ENCODE assay signal across 17 cellular contexts in the genomic region with DNA sequence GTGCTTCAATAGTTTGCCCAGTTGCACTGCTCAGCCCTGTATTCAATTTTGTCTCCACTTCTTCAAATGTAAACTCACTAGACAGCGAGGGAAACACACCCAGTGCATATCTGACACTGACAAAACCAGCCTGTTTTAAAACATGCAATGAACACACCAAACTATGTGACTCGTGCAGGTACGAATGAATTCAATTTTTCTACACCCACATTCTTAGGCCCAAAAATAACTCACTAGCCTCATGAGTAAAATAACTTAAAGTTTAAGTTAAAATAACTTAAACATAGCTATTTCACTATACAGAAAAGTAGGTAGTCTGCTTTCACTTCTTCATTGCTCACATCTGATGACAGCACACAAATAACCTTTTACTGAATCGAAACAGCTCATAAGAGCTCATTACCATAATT. TPM values are rescaled to one million over a fixed set of nuclear protein-coding genes. Genes with fewer than 3 reads are reported as not detected.
A peak's percentile ranks its signal among the peaks of the same experiment; 100 is the strongest.
DNase-seq lines count a peak whose midpoint lies in the region; ATAC-seq and FAIRE-seq lines count a peak whose summit lies in the region.
"Had no signal": no experiment of that assay in that cellular context is flagged by ENCODE, and none has a peak within 500 bp of the region (broad histone marks: within the 10 kb centered on the region; RNA-seq: fewer than 3 reads in every experiment).

No MANE protein-coding gene starts in this region.

- H3K27me3 ChIP-seq in trophoblast cell (ENCODE audit: insufficient read depth, low read length): no peaks in the 10 kb centered on the region

- H3K4me3 ChIP-seq in trophoblast cell (ENCODE audit: low read depth, low read length): no peak overlapping the region

- no CpG with 5 or more reads among the region's 4 CpGs for WGBS in trophoblast cell (ENCODE audit: extremely low coverage, insufficient coverage, insufficient read length)

- no peak overlapping the region for H2AFZ ChIP-seq in trophoblast cell (ENCODE audit: insufficient read depth, low read length, poor library complexity)

- no peak overlapping the region for H2BK5ac ChIP-seq in trophoblast cell (ENCODE audit: low read depth, low read length, poor library complexity)

- DNase-seq in NAMALWA (ENCODE audit: low spot score): peak; percentile 55
- DNase-seq in AG20443 (ENCODE audit: low spot score): no peak
- DNase-seq in trophoblast cell: no peak
- DNase-seq in HTR-8/SVneo (ENCODE audit: insufficient read length, low spot score): no peak
- DNase-seq in D341Med (ENCODE audit: low spot score): no peak
- DNase-seq: activated CD8-positive, alpha-beta memory T cell treated with anti-CD3 and anti-CD28 coated beads, Interleukin-2, amount 10 ng/mL, durations not matched to agents 7 days and 5 days; glutamatergic neuron; H9; mammary epithelial cell; NCI-H2171; PC-3; stimulated activated CD4-positive, alpha-beta T cell treated with anti-CD3 and anti-CD28 coated beads, Interleukin-2, amount 100 ng/mL, for 48 hours had no signal

- H2AK5ac ChIP-seq in trophoblast cell (ENCODE audit: low read length): no peak overlapping the region

- ATAC-seq in GM18499 (IDR thresholded peaks at IDR 0.05; ENCODE audit: insufficient read depth, unreplicated experiment) (peak; percentile 62), GM21367 (IDR thresholded peaks at IDR 0.05; ENCODE audit: unreplicated experiment) (peak; percentile 89), HG02973 (IDR thresholded peaks at IDR 0.05; ENCODE audit: unreplicated experiment) (peak; percentile 87)
- ATAC-seq: activated CD8-positive, alpha-beta memory T cell treated with anti-CD3 and anti-CD28 coated beads, Interleukin-2, amount 10 ng/mL, durations not matched to agents 7 days and 5 days; PC-3 had no signal

- H4K12ac ChIP-seq in trophoblast cell (ENCODE audit: low read depth, low read length): no peak overlapping the region

- H3K79me1 ChIP-seq in trophoblast cell (ENCODE audit: low read length): no peaks in the 10 kb centered on the region

- H3K36me3 ChIP-seq in trophoblast cell (ENCODE audit: control insufficient read depth in 1 of 2, insufficient read depth in 2 of 2, low read length in 2 of 2): no peaks in the 10 kb centered on the region

- H3K4me2 ChIP-seq in trophoblast cell (ENCODE audit: low read length): no peak overlapping the region
- H3K4me2 ChIP-seq: KMS-11 had no signal

- no peak overlapping the region for H4K8ac ChIP-seq in trophoblast cell (ENCODE audit: low read depth, low read length)

- FAIRE-seq in HTR-8/SVneo (lab: Jason Lieb, UNC): no peak
- FAIRE-seq: G401.6 had no signal

- no peak overlapping the region for H2BK120ac ChIP-seq in trophoblast cell (ENCODE audit: insufficient read depth, low read length, poor library complexity)

- H3K4me1 ChIP-seq in trophoblast cell (ENCODE audit: control insufficient read depth in 1 of 2, insufficient read depth in 2 of 2, low read length in 2 of 2): no peaks in the 10 kb centered on the region

- H3K9me3 ChIP-seq in trophoblast cell (ENCODE audit: insufficient read depth, low read depth, low read length): no peaks in the 10 kb centered on the region

- H3K27ac ChIP-seq in trophoblast cell (ENCODE audit: low read depth, low read length): no peak overlapping the region
- H3K27ac ChIP-seq: KMS-11 had no signal

- H4K91ac ChIP-seq in trophoblast cell (ENCODE audit: low read depth, low read length): no peak overlapping the region

- no peak overlapping the region for H3K18ac ChIP-seq in trophoblast cell (ENCODE audit: low read length)

- no peaks in the 10 kb centered on the region for H3K79me2 ChIP-seq in trophoblast cell (ENCODE audit: control insufficient read depth, insufficient read depth, low read length, poor library complexity)

- H3K14ac ChIP-seq in trophoblast cell (ENCODE audit: low read length): no peak overlapping the region

- H3K9ac ChIP-seq in trophoblast cell (ENCODE audit: low read length): no peak overlapping the region
- H3K9ac ChIP-seq: KMS-11 had no signal

- H2BK12ac ChIP-seq in trophoblast cell (ENCODE audit: low read length): no peak overlapping the region

- H3K23ac ChIP-seq in trophoblast cell (ENCODE audit: low read length): no peak overlapping the region

- H3K4ac ChIP-seq in trophoblast cell (ENCODE audit: low read depth, low read length): no peak overlapping the region

RNA-seq across cellular contexts. Expression of gene TTC13, which starts 21.1 kb away (rescaled TPM):
- polyA plus RNA-seq in trophoblast cell (2013): 5.5 and 6.0 TPM in 2 replicates

RNA-seq across cellular contexts. Expression of gene ARV1, which starts 21.3 kb away (rescaled TPM):
- 14.3 and 14.6 TPM in 2 replicates for polyA plus RNA-seq in trophoblast cell (2013)
